In genomic region chr3:37029516-37030163, GRCh38 we compare ENCODE assay signal across 25 cellular contexts. TPM values are rescaled to one million over a fixed set of nuclear protein-coding genes. Genes with fewer than 3 reads are reported as not detected.
DNase-seq lines count a peak whose midpoint lies in the region; ATAC-seq, FAIRE-seq and TF ChIP-seq lines count a peak whose summit lies in the region.
"Had no signal": no experiment of that assay in that cellular context is flagged by ENCODE, and none has a peak within 500 bp of the region (broad histone marks: within the 10 kb centered on the region; RNA-seq: fewer than 3 reads in every experiment).

No MANE protein-coding gene starts in this region.

- peaks cover 4% of the 10 kb centered on the region for H3K27me3 Mint-ChIP-seq in HFFc6 (ENCODE audit: insufficient read depth)
- H3K27me3 Mint-ChIP-seq: activated CD4-positive, alpha-beta T cell treated with anti-CD3 and anti-CD28 coated beads, Interleukin-2, amount 10 ng/mL, durations not matched to agents 7 days and 5 days; activated CD8-positive, alpha-beta memory T cell treated with anti-CD3 and anti-CD28 coated beads, Interleukin-2, amount 10 ng/mL, durations not matched to agents 7 days and 5 days; dendritic cell treated with granulocyte-macrophage colony-stimulating factor and Interleukin-4, amounts not matched to agents 40 ng/mL and 50 ng/mL, for 4 days had no signal

- H3K4me3 ChIP-seq in adipocyte (ENCODE audit: low read length), result no peak overlapping the region
- no peak overlapping the region for H3K4me3 ChIP-seq in stomach
- H3K4me3 ChIP-seq: ovary had no signal

- DNase-seq in HFFc6, result no peak
- no peak for DNase-seq in adipocyte (ENCODE audit: low read depth)
- peak; percentile 46 for DNase-seq in kidney tubule cell (ENCODE audit: low spot score)
- no peak for DNase-seq in stomach
- DNase-seq in GM12892 (ENCODE audit: insufficient read length), result no peak
- DNase-seq in GM19240 (ENCODE audit: insufficient read length, low spot score), result no peak
- DNase-seq: activated CD4-positive, alpha-beta T cell treated with anti-CD3 and anti-CD28 coated beads, Interleukin-2, amount 10 ng/mL, durations not matched to agents 7 days and 5 days; activated CD8-positive, alpha-beta memory T cell treated with anti-CD3 and anti-CD28 coated beads, Interleukin-2, amount 10 ng/mL, durations not matched to agents 7 days and 5 days; activated naive CD4-positive, alpha-beta T cell treated with Interleukin-2 at 50 U/mL for 16 hours; activated T-cell treated with anti-CD3 and anti-CD28 coated beads, Interleukin-2, amount 50 U/mL, for 72 hours; Calu3; HCEC 1CT; NCI-H1092 treated with DMSO at 0.1 percent for 48 hours; NCI-H1930; NCI-H345; NCI-H748 treated with DMSO at 0.1 percent for 48 hours; nephron progenitor cell; T-helper 9 cell had no signal

- no peak for TF ChIP-seq EP300 in stomach (IDR thresholded peaks at IDR 0.05)

- H3K27ac ChIP-seq in stomach, result peak overlapping the region in 3 of 5 donors; percentile 30 to 74 (median 44)
- H3K27ac ChIP-seq: ovary had no signal

- peaks cover 29% of the 10 kb centered on the region for H3K4me1 Mint-ChIP-seq in HFFc6 (ENCODE audit: low read depth)

- ATAC-seq in HG03378 (IDR thresholded peaks at IDR 0.05; ENCODE audit: unreplicated experiment) (no peak), GM18511 (IDR thresholded peaks at IDR 0.05; ENCODE audit: unreplicated experiment) (no peak)
- ATAC-seq: activated CD8-positive, alpha-beta memory T cell treated with anti-CD3 and anti-CD28 coated beads, Interleukin-2, amount 10 ng/mL, durations not matched to agents 7 days and 5 days; activated T-cell treated with anti-CD3 and anti-CD28 coated beads, Interleukin-2, amount 50 U/mL, for 72 hours had no signal

- TF ChIP-seq POLR2A in stomach (IDR thresholded peaks at IDR 0.05) (no peak), GM12892 (IDR thresholded peaks at IDR 0.05; ENCODE audit: low read depth, low read length) (no peak)

- H3K9ac ChIP-seq in adipocyte (ENCODE audit: low read length), result peak overlapping the region; percentile 57

- peaks cover 48% of the 10 kb centered on the region for H3K4me1 ChIP-seq in adipocyte (ENCODE audit: control insufficient read depth, insufficient read depth, low read length)
- peaks cover 0 to 51% (median 24%) of the 10 kb centered on the region in 4 donors for H3K4me1 ChIP-seq in stomach

- intact Hi-C loops in stomach (cut with DNase I; ENCODE audit: low total_unique reads), result loop anchor here (10.0 kb wide), 1 partner anchor 185 kb away; no protein-coding TSS in a partner anchor

- peaks cover 28% of the 10 kb centered on the region for H3K36me3 Mint-ChIP-seq in HFFc6 (ENCODE audit: low read depth)

- H3K36me3 ChIP-seq in adipocyte (ENCODE audit: control insufficient read depth, insufficient read depth, low read length, severe bottlenecking), result peaks cover 44% of the 10 kb centered on the region
- peaks cover 10 to 93% (median 89%) of the 10 kb centered on the region in 4 donors for H3K36me3 ChIP-seq in stomach
- H3K36me3 ChIP-seq: ovary had no signal

- H3K9me3 Mint-ChIP-seq in HFFc6, result no peaks in the 10 kb centered on the region
- H3K9me3 Mint-ChIP-seq: activated T-cell treated with anti-CD3 and anti-CD28 coated beads, Interleukin-2, amount 50 U/mL, for 72 hours; dendritic cell treated with granulocyte-macrophage colony-stimulating factor and Interleukin-4, amounts not matched to agents 40 ng/mL and 50 ng/mL, for 4 days had no signal

- H3K27me3 ChIP-seq in adipocyte (replicated peaks; ENCODE audit: control insufficient read depth, insufficient read depth, low read length), result no peaks in the 10 kb centered on the region
- H3K27me3 ChIP-seq in stomach, result no peaks in the 10 kb centered on the region
- H3K27me3 ChIP-seq: ovary had no signal

- no peak for TF ChIP-seq CTCF in HFFc6 (IDR thresholded peaks at IDR 0.05)
- no peak for TF ChIP-seq CTCF in stomach (IDR thresholded peaks at IDR 0.05)

- no peak for FAIRE-seq in GM12892 (lab: Jason Lieb, UNC)
- FAIRE-seq: endometrium, GM12891 had no signal

- H3K9me3 ChIP-seq in adipocyte (ENCODE audit: control insufficient read depth, low read length), result no peaks in the 10 kb centered on the region
- no peaks in the 10 kb centered on the region for H3K9me3 ChIP-seq in stomach
- H3K9me3 ChIP-seq: ovary had no signal

- H3K4me3 Mint-ChIP-seq in HFFc6, result peak overlapping the region; percentile 64; the same call in 1 of the 2 replicates
- H3K4me3 Mint-ChIP-seq: activated CD4-positive, alpha-beta T cell treated with anti-CD3 and anti-CD28 coated beads, Interleukin-2, amount 10 ng/mL, durations not matched to agents 7 days and 5 days; activated CD8-positive, alpha-beta memory T cell treated with anti-CD3 and anti-CD28 coated beads, Interleukin-2, amount 10 ng/mL, durations not matched to agents 7 days and 5 days; activated T-cell treated with anti-CD3 and anti-CD28 coated beads, Interleukin-2, amount 50 U/mL, for 72 hours; CD14-positive monocyte; dendritic cell treated with granulocyte-macrophage colony-stimulating factor and Interleukin-4, amounts not matched to agents 40 ng/mL and 50 ng/mL, for 4 days; nephron progenitor cell had no signal

- H3K27ac Mint-ChIP-seq in HFFc6, result peak overlapping the region; percentile 78
- H3K27ac Mint-ChIP-seq: activated CD4-positive, alpha-beta T cell treated with anti-CD3 and anti-CD28 coated beads, Interleukin-2, amount 10 ng/mL, durations not matched to agents 7 days and 5 days; activated CD8-positive, alpha-beta memory T cell treated with anti-CD3 and anti-CD28 coated beads, Interleukin-2, amount 10 ng/mL, durations not matched to agents 7 days and 5 days; activated T-cell treated with anti-CD3 and anti-CD28 coated beads, Interleukin-2, amount 50 U/mL, for 72 hours; dendritic cell treated with granulocyte-macrophage colony-stimulating factor and Interleukin-4, amounts not matched to agents 40 ng/mL and 50 ng/mL, for 4 days had no signal

RNA-seq across cellular contexts. Expression of gene MLH1, which starts 36.3 kb away (rescaled TPM):
- total RNA-seq in HFFc6 (2021; fragmentation: NEBNext Ultra II Directional; extraction: Animal tissue kit (Norgen Biotek cat#: 25700)), result 10 to 100 TPM; 28.7 to 38.3 (median 35.1) TPM
- 100 to 1,000 TPM in 1 of 5 donors, 10 to 100 TPM in 3, 1 to 10 TPM in 1; 6.4 to 129 (median 60.7) TPM for total RNA-seq in stomach
- 10 to 100 TPM; 13.2 to 17.6 (median 13.7) TPM for polyA plus RNA-seq in stomach
- 45.7 TPM for polyA plus RNA-seq in GM12892 (2012; ENCODE audit: missing spikeins)

RNA-seq across cellular contexts. Expression of gene EPM2AIP1, which starts 36.7 kb away (rescaled TPM):
- total RNA-seq in HFFc6 (2021; fragmentation: NEBNext Ultra II Directional; extraction: Animal tissue kit (Norgen Biotek cat#: 25700)), result 10 to 100 TPM; 12.7 to 16.3 (median 14.3) TPM
- 10 to 100 TPM in 4 of 5 donors, 1 to 10 TPM in 1; 4.9 to 37.3 (median 13.2) TPM for total RNA-seq in stomach
- polyA plus RNA-seq in stomach, result 1 to 10 TPM; 2.4 to 4.5 (median 2.6) TPM
- polyA plus RNA-seq in GM12892 (2012; ENCODE audit: missing spikeins), result 18.8 TPM
